11 cellular contexts compared by ENCODE assay signal in the genomic region with DNA sequence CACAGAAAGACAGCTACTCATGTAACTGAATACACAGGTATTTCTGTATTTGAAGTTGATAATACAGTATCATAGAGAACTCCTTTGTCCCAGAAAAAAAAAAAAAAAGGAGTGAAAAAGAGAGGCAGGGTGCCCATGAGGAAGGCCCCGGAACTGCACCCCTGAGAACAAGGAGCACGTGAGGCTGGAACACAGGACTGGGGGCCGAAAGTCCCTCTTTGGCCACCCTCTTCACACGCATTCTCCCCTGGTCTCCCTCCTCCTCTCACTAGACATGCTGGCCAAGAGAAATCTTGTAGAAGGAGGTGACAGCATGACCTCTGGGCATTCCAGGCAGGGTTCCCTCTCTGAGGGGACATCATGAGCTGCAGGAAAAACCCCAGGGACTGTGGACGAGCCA.
DNase-seq lines count a peak whose midpoint lies in the region; ATAC-seq and TF ChIP-seq lines count a peak whose summit lies in the region.
"Had no signal": no experiment of that assay in that cellular context is flagged by ENCODE, and none has a peak within 500 bp of the region (broad histone marks: within the 10 kb centered on the region; RNA-seq: fewer than 3 reads in every experiment).

No MANE protein-coding gene starts in this region.

- TF ChIP-seq POLR2A in lower leg skin (IDR thresholded peaks at IDR 0.05) = no peak

- no peaks in the 10 kb centered on the region for H3K9me3 ChIP-seq in psoas muscle

- H3K27me3 ChIP-seq in psoas muscle (ENCODE audit: insufficient read depth in 3 of 3, low read length in 2 of 3) = no peaks in the 10 kb centered on the region

- intact Hi-C loops in psoas muscle (cut with DNase I) (no loop called here), lower leg skin (cut with DNase I; ENCODE audit: low total_unique reads) (no loop called here)

- peak overlapping the region; percentile 80 for H3K27ac ChIP-seq in psoas muscle

- 0 out of 3 replicates have a peak, but pooled peaks have one; percentile 25 for TF ChIP-seq CTCF in GM12872 (IDR thresholded peaks at IDR 0.05; ENCODE audit: insufficient read depth, low read depth, low read length)
- no peak; the same call in 1 of the 2 replicates for TF ChIP-seq CTCF in WTC11 (IDR thresholded peaks at IDR 0.05)
- peak; percentile 66 for TF ChIP-seq CTCF in glutamatergic neuron (IDR thresholded peaks at IDR 0.05; ENCODE audit: partially characterized antibody, unreplicated experiment)
- TF ChIP-seq CTCF in psoas muscle (IDR thresholded peaks at IDR 0.05) = peak; percentile 48
- TF ChIP-seq CTCF in lower leg skin (IDR thresholded peaks at IDR 0.05) = no peak

- CTCF ChIA-PET in WTC11 (lab: Charles Lee) = interaction anchor here (0.8 to 1.5 kb wide), 4 partner anchors 9 to 41 kb away, joined by 3 to 4 read pairs (median 4); no protein-coding TSS in a partner anchor

- H3K27me3 Mint-ChIP-seq in WTC11 (ENCODE audit: low read depth) (no peaks in the 10 kb centered on the region), glutamatergic neuron (ENCODE audit: unreplicated experiment) (peaks cover 7% of the 10 kb centered on the region)
- H3K27me3 Mint-ChIP-seq: stimulated activated naive B cell treated with anti-CD40 and anti-IgM and Interleukin-4, amounts not matched to agents 10 μg/mL and 1 μg/mL and 100 μg/mL, for 72 hours had no signal

- peak; percentile 54 for ATAC-seq in WTC11
- peak; percentile 44 to 67 (median 56) for ATAC-seq in psoas muscle
- no peak for ATAC-seq in GM18861 (IDR thresholded peaks at IDR 0.05; ENCODE audit: unreplicated experiment)
- ATAC-seq: stimulated activated naive B cell treated with anti-CD40 and anti-IgM and Interleukin-4, amounts not matched to agents 10 μg/mL and 1 μg/mL and 100 μg/mL, for 72 hours had no signal

- H3K4me3 ChIP-seq in psoas muscle = no peak overlapping the region
- no peak overlapping the region for H3K4me3 ChIP-seq in lower leg skin (ENCODE audit: low read depth, poor library complexity, severe bottlenecking)

- H3K9me3 Mint-ChIP-seq in WTC11 = no peaks in the 10 kb centered on the region
- H3K9me3 Mint-ChIP-seq in glutamatergic neuron (ENCODE audit: unreplicated experiment) = peaks cover 19% of the 10 kb centered on the region
- H3K9me3 Mint-ChIP-seq: stimulated activated naive B cell treated with anti-CD40 and anti-IgM and Interleukin-4, amounts not matched to agents 10 μg/mL and 1 μg/mL and 100 μg/mL, for 72 hours; T-helper 2 cell treated with Interferon-gamma antibody and Interleukin-4, amounts not matched to agents 5 μg/mL and 100 μg/mL, for 36 hours had no signal

- 21 to 38% (median 33%) methylated on average over 5 of the region's 5 CpGs for WGBS in psoas muscle, 3 donors
- 61 to 65% methylated on average over 5 of the region's 5 CpGs for WGBS in lower leg skin, 2 donors

- H3K36me3 Mint-ChIP-seq in WTC11 (no peaks in the 10 kb centered on the region; the same call in 1 of the 2 replicates), glutamatergic neuron (ENCODE audit: unreplicated experiment) (peaks cover 4% of the 10 kb centered on the region)

- peaks cover 60% of the 10 kb centered on the region for H3K4me1 ChIP-seq in psoas muscle

- H3K36me3 ChIP-seq in psoas muscle (ENCODE audit: insufficient read depth in 1 of 2, low read depth in 1 of 2) = no peaks in the 10 kb centered on the region

- H3K4me1 Mint-ChIP-seq in WTC11 (peaks cover 38% of the 10 kb centered on the region), glutamatergic neuron (ENCODE audit: low read depth, unreplicated experiment) (peaks cover 28% of the 10 kb centered on the region)

- POLR2A ChIA-PET in WTC11 (lab: Charles Lee) = no interaction called here

- DNase-seq in WTC11 (ENCODE audit: low spot score) = peak; percentile 29
- DNase-seq in glutamatergic neuron = no peak
- DNase-seq in psoas muscle = peak in 1 of 2 donors; percentile 79
- DNase-seq in lower leg skin (ENCODE audit: low spot score in 2 of 2) = no peak
- DNase-seq in GF-D8 (lab: John Stamatoyannopoulos, UW) = no peak
- no peak for DNase-seq in SIG-M5 (lab: John Stamatoyannopoulos, UW)
- DNase-seq: GOT3; stimulated activated naive B cell treated with anti-CD40 and anti-IgM and Interleukin-4, amounts not matched to agents 10 μg/mL and 1 μg/mL and 100 μg/mL, for 72 hours had no signal

- H3K4me3 Mint-ChIP-seq in WTC11 (no peak overlapping the region), glutamatergic neuron (ENCODE audit: unreplicated experiment) (no peak overlapping the region)
- H3K4me3 Mint-ChIP-seq: stimulated activated naive B cell treated with anti-CD40 and anti-IgM and Interleukin-4, amounts not matched to agents 10 μg/mL and 1 μg/mL and 100 μg/mL, for 72 hours; T-helper 2 cell treated with Interferon-gamma antibody and Interleukin-4, amounts not matched to agents 5 μg/mL and 100 μg/mL, for 36 hours had no signal

- H3K27ac Mint-ChIP-seq in WTC11 (0 out of 2 replicates have a peak overlapping the region, but pooled peaks have one; percentile 35), glutamatergic neuron (ENCODE audit: unreplicated experiment) (peak overlapping the region; percentile 75)
- H3K27ac Mint-ChIP-seq: stimulated activated naive B cell treated with anti-CD40 and anti-IgM and Interleukin-4, amounts not matched to agents 10 μg/mL and 1 μg/mL and 100 μg/mL, for 72 hours; T-helper 2 cell treated with Interferon-gamma antibody and Interleukin-4, amounts not matched to agents 5 μg/mL and 100 μg/mL, for 36 hours had no signal

TF ChIP-seq in WTC11, 78 proteins besides CTCF, POLR2A, EP300 and RAD21 (continues in another document):
- TF ChIP-seq KAT7 (CRISPR knock-in tag; IDR thresholded peaks at IDR 0.05; ENCODE audit: borderline replicate concordance) (no peak), ZNF219 (CRISPR knock-in tag; IDR thresholded peaks at IDR 0.05; ENCODE audit: borderline replicate concordance) (no peak), TEAD4 (CRISPR knock-in tag; IDR thresholded peaks at IDR 0.05) (no peak), ZNF121 (CRISPR knock-in tag; IDR thresholded peaks at IDR 0.05) (no peak), FOXP1 (CRISPR knock-in tag; IDR thresholded peaks at IDR 0.05; ENCODE audit: borderline replicate concordance) (no peak), TEAD1 (CRISPR knock-in tag; IDR thresholded peaks at IDR 0.05) (no peak), ETV6 (CRISPR knock-in tag; IDR thresholded peaks at IDR 0.05) (no peak), ZNF416 (CRISPR knock-in tag; IDR thresholded peaks at IDR 0.05) (no peak)
- TF ChIP-seq, protein P1, sequence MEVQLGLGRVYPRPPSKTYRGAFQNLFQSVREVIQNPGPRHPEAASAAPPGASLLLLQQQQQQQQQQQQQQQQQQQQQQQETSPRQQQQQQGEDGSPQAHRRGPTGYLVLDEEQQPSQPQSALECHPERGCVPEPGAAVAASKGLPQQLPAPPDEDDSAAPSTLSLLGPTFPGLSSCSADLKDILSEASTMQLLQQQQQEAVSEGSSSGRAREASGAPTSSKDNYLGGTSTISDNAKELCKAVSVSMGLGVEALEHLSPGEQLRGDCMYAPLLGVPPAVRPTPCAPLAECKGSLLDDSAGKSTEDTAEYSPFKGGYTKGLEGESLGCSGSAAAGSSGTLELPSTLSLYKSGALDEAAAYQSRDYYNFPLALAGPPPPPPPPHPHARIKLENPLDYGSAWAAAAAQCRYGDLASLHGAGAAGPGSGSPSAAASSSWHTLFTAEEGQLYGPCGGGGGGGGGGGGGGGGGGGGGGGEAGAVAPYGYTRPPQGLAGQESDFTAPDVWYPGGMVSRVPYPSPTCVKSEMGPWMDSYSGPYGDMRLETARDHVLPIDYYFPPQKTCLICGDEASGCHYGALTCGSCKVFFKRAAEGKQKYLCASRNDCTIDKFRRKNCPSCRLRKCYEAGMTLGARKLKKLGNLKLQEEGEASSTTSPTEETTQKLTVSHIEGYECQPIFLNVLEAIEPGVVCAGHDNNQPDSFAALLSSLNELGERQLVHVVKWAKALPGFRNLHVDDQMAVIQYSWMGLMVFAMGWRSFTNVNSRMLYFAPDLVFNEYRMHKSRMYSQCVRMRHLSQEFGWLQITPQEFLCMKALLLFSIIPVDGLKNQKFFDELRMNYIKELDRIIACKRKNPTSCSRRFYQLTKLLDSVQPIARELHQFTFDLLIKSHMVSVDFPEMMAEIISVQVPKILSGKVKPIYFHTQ (CRISPR knock-in tag; IDR thresholded peaks at IDR 0.05) = no peak
- TF ChIP-seq, protein P2, sequence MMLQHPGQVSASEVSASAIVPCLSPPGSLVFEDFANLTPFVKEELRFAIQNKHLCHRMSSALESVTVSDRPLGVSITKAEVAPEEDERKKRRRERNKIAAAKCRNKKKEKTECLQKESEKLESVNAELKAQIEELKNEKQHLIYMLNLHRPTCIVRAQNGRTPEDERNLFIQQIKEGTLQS (CRISPR knock-in tag; conservative IDR thresholded peaks at IDR 0.05) = no peak
- TF ChIP-seq, protein P3, sequence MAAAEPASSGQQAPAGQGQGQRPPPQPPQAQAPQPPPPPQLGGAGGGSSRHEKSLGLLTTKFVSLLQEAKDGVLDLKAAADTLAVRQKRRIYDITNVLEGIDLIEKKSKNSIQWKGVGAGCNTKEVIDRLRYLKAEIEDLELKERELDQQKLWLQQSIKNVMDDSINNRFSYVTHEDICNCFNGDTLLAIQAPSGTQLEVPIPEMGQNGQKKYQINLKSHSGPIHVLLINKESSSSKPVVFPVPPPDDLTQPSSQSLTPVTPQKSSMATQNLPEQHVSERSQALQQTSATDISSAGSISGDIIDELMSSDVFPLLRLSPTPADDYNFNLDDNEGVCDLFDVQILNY (CRISPR knock-in tag; IDR thresholded peaks at IDR 0.05) = no peak
- TF ChIP-seq, protein P4, sequence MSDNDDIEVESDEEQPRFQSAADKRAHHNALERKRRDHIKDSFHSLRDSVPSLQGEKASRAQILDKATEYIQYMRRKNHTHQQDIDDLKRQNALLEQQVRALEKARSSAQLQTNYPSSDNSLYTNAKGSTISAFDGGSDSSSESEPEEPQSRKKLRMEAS (CRISPR knock-in tag; IDR thresholded peaks at IDR 0.05) = no peak
- TF ChIP-seq, protein P5, sequence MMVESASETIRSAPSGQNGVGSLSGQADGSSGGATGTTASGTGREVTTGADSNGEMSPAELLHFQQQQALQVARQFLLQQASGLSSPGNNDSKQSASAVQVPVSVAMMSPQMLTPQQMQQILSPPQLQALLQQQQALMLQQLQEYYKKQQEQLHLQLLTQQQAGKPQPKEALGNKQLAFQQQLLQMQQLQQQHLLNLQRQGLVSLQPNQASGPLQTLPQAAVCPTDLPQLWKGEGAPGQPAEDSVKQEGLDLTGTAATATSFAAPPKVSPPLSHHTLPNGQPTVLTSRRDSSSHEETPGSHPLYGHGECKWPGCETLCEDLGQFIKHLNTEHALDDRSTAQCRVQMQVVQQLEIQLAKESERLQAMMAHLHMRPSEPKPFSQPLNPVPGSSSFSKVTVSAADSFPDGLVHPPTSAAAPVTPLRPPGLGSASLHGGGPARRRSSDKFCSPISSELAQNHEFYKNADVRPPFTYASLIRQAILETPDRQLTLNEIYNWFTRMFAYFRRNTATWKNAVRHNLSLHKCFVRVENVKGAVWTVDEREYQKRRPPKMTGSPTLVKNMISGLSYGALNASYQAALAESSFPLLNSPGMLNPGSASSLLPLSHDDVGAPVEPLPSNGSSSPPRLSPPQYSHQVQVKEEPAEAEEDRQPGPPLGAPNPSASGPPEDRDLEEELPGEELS (CRISPR knock-in tag; IDR thresholded peaks at IDR 0.05) = no peak

Comparison
In these comparisons a context has a peak if more than half of its experiments do, and no peak if none do; other contexts are left out.
1. CTCF ChIP-seq: peak in GM12872 (single experiment), glutamatergic neuron (single experiment) and psoas muscle (single experiment); none in WTC11 (single experiment) and lower leg skin (0 of 3).